21 cellular contexts compared by ENCODE assay signal in genomic region chr6:128131566-128131965, GRCh38.
DNase-seq lines count a peak whose midpoint lies in the region; TF ChIP-seq lines count a peak whose summit lies in the region.
"Had no signal": no experiment of that assay in that cellular context is flagged by ENCODE, and none has a peak within 500 bp of the region (broad histone marks: within the 10 kb centered on the region; RNA-seq: fewer than 3 reads in every experiment).

No MANE protein-coding gene starts in this region.

- POLR2A ChIA-PET in MCF 10A (lab: Yijun Ruan, JAX) = no interaction called here

- H3K4me3 ChIP-seq in breast epithelium = no peak overlapping the region
- no peak overlapping the region for H3K4me3 ChIP-seq in astrocyte of the spinal cord (ENCODE audit: low read depth, low read length)
- H3K4me3 ChIP-seq in fibroblast of villous mesenchyme (ENCODE audit: low read depth, low read length) = no peak overlapping the region
- H3K4me3 ChIP-seq: esophagus muscularis mucosa, GM12878, K562 had no signal

- peaks cover 22% of the 10 kb centered on the region for H3K4me1 Mint-ChIP-seq in MCF 10A (ENCODE audit: insufficient read depth, unreplicated experiment)
- H3K4me1 Mint-ChIP-seq: activated B cell treated with CpG ODN at 0.5 μM for 24 hours, T-helper 17 cell had no signal

- no peak overlapping the region for H3K27ac Mint-ChIP-seq in MCF 10A (ENCODE audit: low read depth, unreplicated experiment)
- H3K27ac Mint-ChIP-seq: activated B cell treated with CpG ODN at 0.5 μM for 24 hours; activated T-helper 1 cell treated with anti-CD3 and anti-CD28 coated beads, Interleukin-12 subunit alpha, Interleukin-12 subunit beta, Interleukin-2, Interleukin-4 antibody, amounts not matched to agents 30 ng/mL and 10 ng/mL and 1 ng/mL, durations not matched to agents 14 hours and 24 hours and 36 hours; T-helper 17 cell had no signal

- DNase-seq in MCF 10A (ENCODE audit: unreplicated experiment) (peak; percentile 48), breast epithelium (ENCODE audit: low spot score in 2 of 2) (no peak), astrocyte of the spinal cord (ENCODE audit: low read depth, low spot score) (peak; percentile 57), fibroblast of villous mesenchyme (ENCODE audit: low read depth) (peak; percentile 37), substantia nigra (lab: John Stamatoyannopoulos, UW) (no peak), ecto neural progenitor cell (ENCODE audit: low spot score) (no peak), hepatic stellate cell (ENCODE audit: low spot score) (no peak), COLO668 (lab: John Stamatoyannopoulos, UW; ENCODE audit: unreplicated experiment) (no peak)
- DNase-seq: ACHN; activated B cell treated with CpG ODN at 0.5 μM for 24 hours; left colon; NCI-H1105; NCI-H2227 treated with DMSO at 0.1 percent for 48 hours; SHP77; stimulated activated naive CD4-positive, alpha-beta T cell; T-helper 17 cell had no signal

- intact Hi-C loops in MCF 10A (cut with micrococcal nuclease) (loop anchor here (10.0 kb wide), 1 partner anchor 383 kb away; no protein-coding TSS in a partner anchor), breast epithelium (cut with DNase I; ENCODE audit: low total_unique reads) (no loop called here)

- no peaks in the 10 kb centered on the region for H3K4me1 ChIP-seq in breast epithelium
- H3K4me1 ChIP-seq: parathyroid adenoma had no signal

- H3K27me3 ChIP-seq in breast epithelium = no peaks in the 10 kb centered on the region
- H3K27me3 ChIP-seq: esophagus muscularis mucosa had no signal

- TF ChIP-seq POLR2A in breast epithelium (IDR thresholded peaks at IDR 0.05) = no peak

- in situ Hi-C loops in astrocyte of the spinal cord (cut with HindIII; ENCODE audit: low sequenced_read_pairs) = no loop called here

- H3K4me3 Mint-ChIP-seq in MCF 10A (ENCODE audit: unreplicated experiment) = no peak overlapping the region
- H3K4me3 Mint-ChIP-seq: activated B cell treated with CpG ODN at 0.5 μM for 24 hours; activated T-helper 1 cell treated with anti-CD3 and anti-CD28 coated beads, Interleukin-12 subunit alpha, Interleukin-12 subunit beta, Interleukin-2, Interleukin-4 antibody, amounts not matched to agents 30 ng/mL and 10 ng/mL and 1 ng/mL, durations not matched to agents 14 hours and 24 hours and 36 hours; T-helper 17 cell had no signal

- BruUV-seq in MCF 10A (replicated peaks; lab: Mats Ljungman, UMichigan) = no TSS peak

- H3K27ac ChIP-seq in breast epithelium (no peak overlapping the region), substantia nigra (ENCODE audit: low read depth, low read length, poor library complexity, severe bottlenecking) (peak overlapping the region; percentile 62)
- H3K27ac ChIP-seq: esophagus muscularis mucosa, parathyroid adenoma had no signal

- H3K9me3 ChIP-seq in breast epithelium = no peaks in the 10 kb centered on the region
- H3K9me3 ChIP-seq: esophagus muscularis mucosa had no signal

- peaks cover 6% of the 10 kb centered on the region for H3K36me3 Mint-ChIP-seq in MCF 10A (ENCODE audit: insufficient read depth, unreplicated experiment)

- H3K9me3 Mint-ChIP-seq in MCF 10A (ENCODE audit: unreplicated experiment) = no peaks in the 10 kb centered on the region
- H3K9me3 Mint-ChIP-seq: activated B cell treated with CpG ODN at 0.5 μM for 24 hours had no signal

- CTCF ChIA-PET in MCF 10A (lab: Yijun Ruan, JAX) = interaction anchor here (1.6 kb wide), 1 partner anchor 59 kb away, joined by 3 read pairs; no protein-coding TSS in a partner anchor

- no peak for TF ChIP-seq CTCF in MCF 10A (IDR thresholded peaks at IDR 0.05; ENCODE audit: unreplicated experiment)
- no peak for TF ChIP-seq CTCF in breast epithelium (IDR thresholded peaks at IDR 0.05)
- TF ChIP-seq CTCF in astrocyte of the spinal cord (IDR thresholded peaks at IDR 0.05; ENCODE audit: low read depth, low read length) = no peak
- no peak for TF ChIP-seq CTCF in fibroblast of villous mesenchyme (IDR thresholded peaks at IDR 0.05; ENCODE audit: insufficient read depth, low read depth, low read length)

- H3K36me3 ChIP-seq in breast epithelium = no peaks in the 10 kb centered on the region
- H3K36me3 ChIP-seq: esophagus muscularis mucosa had no signal

- no peaks in the 10 kb centered on the region for H3K27me3 Mint-ChIP-seq in MCF 10A (ENCODE audit: insufficient read depth, unreplicated experiment)
- H3K27me3 Mint-ChIP-seq: activated B cell treated with CpG ODN at 0.5 μM for 24 hours, T-helper 17 cell had no signal

Comparison
In these comparisons a context has a peak if more than half of its experiments do, and no peak if none do; other contexts are left out.
1. DNase-seq: peak in MCF 10A (single experiment), astrocyte of the spinal cord (single experiment) and fibroblast of villous mesenchyme (single experiment); none in breast epithelium (0 of 2), substantia nigra (0 of 49), ecto neural progenitor cell (single experiment), hepatic stellate cell (single experiment) and COLO668 (single experiment).